ENCODE assay signal across 25 cellular contexts in the genomic region with DNA sequence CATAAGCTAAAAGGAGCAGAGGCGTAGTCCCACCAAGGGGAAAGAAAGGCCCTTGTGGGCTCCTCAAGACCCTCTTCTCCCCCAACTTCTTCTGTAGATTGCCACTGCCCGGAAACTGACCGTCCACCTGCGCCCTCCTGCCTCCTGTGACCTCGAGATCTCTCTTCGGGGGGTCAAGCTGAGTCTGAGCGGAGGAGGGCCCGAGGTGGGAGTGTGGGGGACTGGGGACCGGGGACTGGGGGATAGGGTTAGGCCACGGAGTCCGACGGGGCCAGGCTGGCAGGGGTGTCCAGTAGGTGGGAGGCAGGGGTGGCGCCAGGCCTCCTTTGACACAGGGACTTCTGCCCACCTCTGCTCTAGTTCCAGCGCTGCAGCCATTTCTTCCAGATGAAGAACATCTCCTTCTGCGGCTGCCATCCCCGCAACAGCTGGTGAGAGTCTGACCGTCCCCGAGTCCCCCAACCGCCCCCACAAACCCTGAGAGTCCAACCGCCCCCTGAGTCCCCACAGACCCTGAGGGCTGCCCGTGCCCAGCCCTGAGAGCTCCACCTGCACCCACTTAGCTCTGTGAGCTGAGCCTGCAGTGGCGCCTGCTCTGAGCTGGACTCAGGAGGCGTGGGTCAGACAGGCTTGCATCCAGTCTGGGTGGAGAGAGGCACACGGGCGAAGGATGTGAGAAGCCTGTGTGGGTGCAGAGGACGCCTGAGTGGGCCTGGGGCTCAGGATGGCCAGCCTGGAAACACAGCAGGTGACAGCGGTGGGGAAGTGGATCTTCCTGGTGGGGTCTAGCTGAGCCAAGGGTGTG. TPM values are rescaled to one million over a fixed set of nuclear protein-coding genes. Genes with fewer than 3 reads are reported as not detected.
DNase-seq lines count a peak whose midpoint lies in the region; FAIRE-seq and TF ChIP-seq lines count a peak whose summit lies in the region.
"Had no signal": no experiment of that assay in that cellular context is flagged by ENCODE, and none has a peak within 500 bp of the region (broad histone marks: within the 10 kb centered on the region; RNA-seq: fewer than 3 reads in every experiment).

No MANE protein-coding gene starts in this region.

- no peak overlapping the region for H3K4me3 ChIP-seq in neuronal stem cell (ENCODE audit: low read length in 2 of 2)

- H3K14ac ChIP-seq in neuronal stem cell (ENCODE audit: low read length) = no peak overlapping the region

- peak overlapping the region; percentile 55 for H3K23ac ChIP-seq in neuronal stem cell (ENCODE audit: low read depth, low read length, poor library complexity)

- no peak overlapping the region for H2BK15ac ChIP-seq in neuronal stem cell (ENCODE audit: low read length)

- in situ Hi-C loops in GM13977 (cut with MboI; ENCODE audit: low pct_unique_long_range_greater_than_20kb, low sequenced_read_pairs, unreplicated experiment) = no loop called here

- no peaks in the 10 kb centered on the region for H3K36me3 Mint-ChIP-seq in activated naive CD4-positive, alpha-beta T cell treated with anti-CD3 and anti-CD28 coated beads, Interleukin-2, amount 10 ng/mL, durations not matched to agents 7 days and 5 days
- no peaks in the 10 kb centered on the region for H3K36me3 Mint-ChIP-seq in chondrocyte (ENCODE audit: low read depth)

- H3K27ac Mint-ChIP-seq in activated naive CD4-positive, alpha-beta T cell treated with anti-CD3 and anti-CD28 coated beads, Interleukin-2, amount 10 ng/mL, durations not matched to agents 7 days and 5 days = no peak overlapping the region
- H3K27ac Mint-ChIP-seq in chondrocyte (ENCODE audit: unreplicated experiment) = no peak overlapping the region
- H3K27ac Mint-ChIP-seq: CD8-positive, alpha-beta memory T cell had no signal

- peak; percentile 1 for DNase-seq in activated naive CD4-positive, alpha-beta T cell treated with anti-CD3 and anti-CD28 coated beads, Interleukin-2, amount 10 ng/mL, durations not matched to agents 7 days and 5 days
- no peak for DNase-seq in activated naive CD4-positive, alpha-beta T cell treated with Interleukin-2 at 50 U/mL for 16 hours
- DNase-seq in GM13977 (ENCODE audit: low spot score) (peak; percentile 23), chondrocyte (ENCODE audit: low spot score) (peak; percentile 83), neuronal stem cell (ENCODE audit: low spot score) (no peak), NCI-H1092 (lab: John Stamatoyannopoulos, UW) (no peak), NCI-H1436 treated with DMSO at 0.1 percent for 48 hours (lab: John Stamatoyannopoulos, UW) (no peak), D721Med (ENCODE audit: insufficient read length, low spot score) (no peak)
- DNase-seq: AML-193; Calu3; CD8-positive, alpha-beta memory T cell; IMR-90; NCI-H1105; NCI-H2029 treated with DMSO at 0.1 percent for 48 hours; NCI-H345; NCI-H524; NCI-H774; NK-92 treated with Interleukin-12 subunit alpha and Interleukin-12 subunit beta, amount 100 ng/mL, for 24 hours had no signal

- H3K4me1 ChIP-seq in neuronal stem cell (ENCODE audit: control insufficient read depth in 2 of 2, insufficient read depth in 1 of 2, low read depth in 1 of 2, low read length in 2 of 2) = peaks cover 2 to 4% of the 10 kb centered on the region in 2 donors

- peak overlapping the region; percentile 53 for H3K4ac ChIP-seq in neuronal stem cell (ENCODE audit: low read length)

- no peak overlapping the region for H3K27ac ChIP-seq in neuronal stem cell (replicated peaks; ENCODE audit: low read length)
- H3K27ac ChIP-seq: C4-2B, KMS-11, RWPE1 had no signal

- H3K9me3 ChIP-seq in neuronal stem cell (replicated peaks in 1 of 2; ENCODE audit: control insufficient read depth in 2 of 2, insufficient read depth in 1 of 2, low read depth in 1 of 2, low read length in 2 of 2) = no peaks in the 10 kb centered on the region

- H4K8ac ChIP-seq in neuronal stem cell (ENCODE audit: low read depth, low read length) = no peak overlapping the region

- no peaks in the 10 kb centered on the region for H3K79me1 ChIP-seq in neuronal stem cell (ENCODE audit: low read depth, low read length)

- peak overlapping the region; percentile 37 for H2AK5ac ChIP-seq in neuronal stem cell (ENCODE audit: low read depth, low read length)

- no CpG with 5 or more reads among the region's 27 CpGs for WGBS in neuronal stem cell (ENCODE audit: extremely low coverage in 2 of 2, insufficient read length in 2 of 2, insufficient replicate concordance in 1 of 2), 2 donors

- H3K36me3 ChIP-seq in neuronal stem cell (replicated peaks in 1 of 2; ENCODE audit: control insufficient read depth in 2 of 2, insufficient read depth in 2 of 2, low read length in 2 of 2) = peaks cover 0 to 34% of the 10 kb centered on the region in 2 donors

- peaks cover 1% of the 10 kb centered on the region for H3K4me1 Mint-ChIP-seq in activated naive CD4-positive, alpha-beta T cell treated with anti-CD3 and anti-CD28 coated beads, Interleukin-2, amount 10 ng/mL, durations not matched to agents 7 days and 5 days
- peaks cover 1% of the 10 kb centered on the region for H3K4me1 Mint-ChIP-seq in chondrocyte (ENCODE audit: low read depth)

- CTCF ChIA-PET in activated naive CD4-positive, alpha-beta T cell treated with anti-CD3 and anti-CD28 coated beads, Interleukin-2, amount 10 ng/mL, durations not matched to agents 7 days and 5 days (lab: Charles Lee) = interaction anchor here (0.8 kb wide), 1 partner anchor 14 kb away, joined by 3 read pairs; no protein-coding TSS in a partner anchor

- H3K4me3 Mint-ChIP-seq in activated naive CD4-positive, alpha-beta T cell treated with anti-CD3 and anti-CD28 coated beads, Interleukin-2, amount 10 ng/mL, durations not matched to agents 7 days and 5 days = no peak overlapping the region
- H3K4me3 Mint-ChIP-seq in chondrocyte (ENCODE audit: unreplicated experiment) = no peak overlapping the region
- H3K4me3 Mint-ChIP-seq: CD8-positive, alpha-beta memory T cell had no signal

- peaks cover 96% of the 10 kb centered on the region for H3K27me3 Mint-ChIP-seq in activated naive CD4-positive, alpha-beta T cell treated with anti-CD3 and anti-CD28 coated beads, Interleukin-2, amount 10 ng/mL, durations not matched to agents 7 days and 5 days
- H3K27me3 Mint-ChIP-seq in chondrocyte (ENCODE audit: low read depth) = peaks cover 7% of the 10 kb centered on the region

- no peak overlapping the region for H3K18ac ChIP-seq in neuronal stem cell (ENCODE audit: low read length)

- no peak overlapping the region for H2AFZ ChIP-seq in neuronal stem cell (ENCODE audit: low read length)

- peak overlapping the region; percentile 11 for H3K4me2 ChIP-seq in neuronal stem cell (ENCODE audit: insufficient read depth, low read length, poor library complexity, severe bottlenecking)
- H3K4me2 ChIP-seq: KMS-11 had no signal

- peak overlapping the region; percentile 61 for H2BK120ac ChIP-seq in neuronal stem cell (ENCODE audit: low read depth, low read length)

- no peak for FAIRE-seq in D721Med (lab: Jason Lieb, UNC)
- FAIRE-seq: G401.6, GM12892, H1 had no signal

- no peaks in the 10 kb centered on the region for H3K9me3 Mint-ChIP-seq in activated naive CD4-positive, alpha-beta T cell treated with anti-CD3 and anti-CD28 coated beads, Interleukin-2, amount 10 ng/mL, durations not matched to agents 7 days and 5 days
- H3K9me3 Mint-ChIP-seq in chondrocyte (ENCODE audit: low read depth) = no peaks in the 10 kb centered on the region

- H2BK12ac ChIP-seq in neuronal stem cell (ENCODE audit: low read length) = no peak overlapping the region

- TF ChIP-seq CTCF in GM13977 (IDR thresholded peaks at IDR 0.05; ENCODE audit: extremely low read depth, insufficient read depth, missing control alignments) (no peak), chondrocyte (IDR thresholded peaks at IDR 0.05) (no peak), D721Med (IDR thresholded peaks at IDR 0.05; ENCODE audit: insufficient read depth, missing control alignments) (no peak)

- no peak overlapping the region for H2BK5ac ChIP-seq in neuronal stem cell (ENCODE audit: low read length)

- peaks cover 0 to 8% (median 0%) of the 10 kb centered on the region in 3 experiments for H3K27me3 ChIP-seq in neuronal stem cell (ENCODE audit: control insufficient read depth in 3 of 3, insufficient read depth in 3 of 3, low read depth in 1 of 3, low read length in 3 of 3)

- H4K91ac ChIP-seq in neuronal stem cell (ENCODE audit: low read depth, low read length, poor library complexity) = no peak overlapping the region

- H3K9ac ChIP-seq in neuronal stem cell (ENCODE audit: low read depth, low read length, poor library complexity) = no peak overlapping the region
- H3K9ac ChIP-seq: KMS-11 had no signal

RNA-seq across cellular contexts. Expression of gene MAPK8IP2, which starts 6.2 kb away (rescaled TPM):
- 3.0 to 4.3 TPM (median 4.1 TPM) in 3 replicates for total RNA-seq in chondrocyte
- 1.2 TPM for polyA plus RNA-seq in neuronal stem cell (2013, experiment 1 of 2)
- polyA plus RNA-seq in neuronal stem cell (2013, experiment 2 of 2) = 1.2 TPM
- polyA plus RNA-seq: CD8-positive, alpha-beta memory T cell had no signal

RNA-seq across cellular contexts. Expression of gene ARSA, which starts 21.2 kb away (rescaled TPM):
- 37.6 to 39.8 TPM (median 39.3 TPM) in 3 replicates for total RNA-seq in chondrocyte
- polyA plus RNA-seq in neuronal stem cell (2013, experiment 1 of 2) = 16.8 TPM
- polyA plus RNA-seq in neuronal stem cell (2013, experiment 2 of 2) = 15.2 TPM

RNA-seq across cellular contexts. Expression of gene CHKB, which starts 24.1 kb away (rescaled TPM):
- total RNA-seq in chondrocyte = 47.4 to 64.5 TPM (median 47.9 TPM) in 3 replicates
- polyA plus RNA-seq in neuronal stem cell (2013, experiment 1 of 2) = 39.2 TPM
- 37.2 TPM for polyA plus RNA-seq in neuronal stem cell (2013, experiment 2 of 2)

RNA-seq across cellular contexts. Expression of gene CPT1B, which starts 28.5 kb away (rescaled TPM):
- 33.9 to 42.6 TPM (median 34.7 TPM) in 3 replicates for total RNA-seq in chondrocyte
- polyA plus RNA-seq in neuronal stem cell (2013, experiment 1 of 2) = 25.7 TPM
- 25.4 TPM for polyA plus RNA-seq in neuronal stem cell (2013, experiment 2 of 2)

RNA-seq across cellular contexts. Expression of gene SYCE3, which starts 44.0 kb away (rescaled TPM):
- not detected in 3 replicates for total RNA-seq in chondrocyte
- 1.7 TPM for polyA plus RNA-seq in neuronal stem cell (2013, experiment 1 of 2)
- polyA plus RNA-seq in neuronal stem cell (2013, experiment 2 of 2) = 1.6 TPM
- total RNA-seq: Calu3; CD8-positive, alpha-beta memory T cell; H1; IMR-90 had no signal
- polyA plus RNA-seq: AG04450; CD8-positive, alpha-beta memory T cell; IMR-90 had no signal

Comparison
In these comparisons a context has a peak if more than half of its experiments do, and no peak if none do; other contexts are left out.
1. DNase-seq: peak in activated naive CD4-positive, alpha-beta T cell treated with anti-CD3 and anti-CD28 coated beads, Interleukin-2, amount 10 ng/mL, durations not matched to agents 7 days and 5 days (single experiment), GM13977 (single experiment) and chondrocyte (single experiment); none in activated naive CD4-positive, alpha-beta T cell treated with Interleukin-2 at 50 U/mL for 16 hours (single experiment), neuronal stem cell (single experiment), NCI-H1092 (single experiment), NCI-H1436 treated with DMSO at 0.1 percent for 48 hours (single experiment) and D721Med (single experiment).